12 cellular contexts compared by ENCODE assay signal in genomic region chr1:197912739-197913494, GRCh38. TPM values are rescaled to one million over a fixed set of nuclear protein-coding genes. Genes with fewer than 3 reads are reported as not detected.
DNase-seq lines count a peak whose midpoint lies in the region; ATAC-seq and TF ChIP-seq lines count a peak whose summit lies in the region.
"Had no signal": no experiment of that assay in that cellular context is flagged by ENCODE, and none has a peak within 500 bp of the region (broad histone marks: within the 10 kb centered on the region; RNA-seq: fewer than 3 reads in every experiment).

No MANE protein-coding gene starts in this region.

- ATAC-seq in lower lobe of right lung, result no peak
- no peak for ATAC-seq in HG03460 (IDR thresholded peaks at IDR 0.05; ENCODE audit: unreplicated experiment)
- ATAC-seq: HCT116 had no signal

- peak overlapping the region; percentile 86 for H3K4me3 Mint-ChIP-seq in activated naive CD8-positive, alpha-beta T cell treated with anti-CD3 and anti-CD28 coated beads for 36 hours

- H3K27me3 ChIP-seq in lower lobe of right lung (ENCODE audit: low read depth), result peaks cover 100% of the 10 kb centered on the region

- H3K36me3 ChIP-seq in ES-I3 (ENCODE audit: insufficient read depth, low read length) (no peaks in the 10 kb centered on the region), lower lobe of right lung (no peaks in the 10 kb centered on the region)
- H3K36me3 ChIP-seq: tibial artery had no signal

- H3K9me3 ChIP-seq in ES-I3 (ENCODE audit: control insufficient read depth, insufficient read depth, low read length) (no peaks in the 10 kb centered on the region), lower lobe of right lung (no peaks in the 10 kb centered on the region)
- H3K9me3 ChIP-seq: tibial artery had no signal

- no peak overlapping the region for H3K27ac ChIP-seq in lower lobe of right lung
- H3K27ac ChIP-seq: tibial artery had no signal

- TF ChIP-seq CTCF in AG04449 (IDR thresholded peaks at IDR 0.05; ENCODE audit: insufficient read depth, low read length, missing control alignments) (no peak), lower lobe of right lung (IDR thresholded peaks at IDR 0.05) (no peak)

- DNase-seq in AG04449 (ENCODE audit: low read depth, low spot score) (no peak), lower lobe of right lung (no peak), NCI-H2196 treated with DMSO at 0.1 percent for 48 hours (lab: John Stamatoyannopoulos, UW; ENCODE audit: unreplicated experiment) (no peak), NCI-H510A (lab: John Stamatoyannopoulos, UW) (no peak), NCI-H187 (lab: John Stamatoyannopoulos, UW) (no peak)
- DNase-seq in activated naive CD8-positive, alpha-beta T cell treated with anti-CD3 and anti-CD28 coated beads for 36 hours, result no peak
- DNase-seq: midbrain, tibial artery had no signal

- peak overlapping the region; percentile 39 for H3K4me3 ChIP-seq in AG04449 (ENCODE audit: low read depth, low read length)
- H3K4me3 ChIP-seq in lower lobe of right lung, result peak overlapping the region; percentile 32

- H3K27ac Mint-ChIP-seq in activated naive CD8-positive, alpha-beta T cell treated with anti-CD3 and anti-CD28 coated beads for 36 hours, result no peak overlapping the region

- H3K4me1 ChIP-seq in ES-I3 (ENCODE audit: insufficient read depth, low read length) (peaks cover 10% of the 10 kb centered on the region), lower lobe of right lung (peaks cover 62% of the 10 kb centered on the region)

- peak overlapping the region; percentile 19; the same call in 1 of the 2 replicates for H3K9ac ChIP-seq in ES-I3 (ENCODE audit: low read depth, low read length)

- intact Hi-C loops in lower lobe of right lung (cut with DNase I), result no loop called here

- no peaks in the 10 kb centered on the region for H3K9me3 Mint-ChIP-seq in activated naive CD8-positive, alpha-beta T cell treated with anti-CD3 and anti-CD28 coated beads for 36 hours

- CTCF ChIA-PET in AG04449 (lab: Yijun Ruan, JAX), result interaction anchor here (0.7 to 7.7 kb wide), 9 partner anchors 9 to 554 kb away, joined by 3 to 147 read pairs (median 13); partner anchors contain the start of gene C1orf53

- H3K36me3 Mint-ChIP-seq in activated naive CD8-positive, alpha-beta T cell treated with anti-CD3 and anti-CD28 coated beads for 36 hours, result no peaks in the 10 kb centered on the region

- peaks cover 100% of the 10 kb centered on the region for H3K27me3 Mint-ChIP-seq in activated naive CD8-positive, alpha-beta T cell treated with anti-CD3 and anti-CD28 coated beads for 36 hours

- peaks cover 71% of the 10 kb centered on the region for H3K4me1 Mint-ChIP-seq in activated naive CD8-positive, alpha-beta T cell treated with anti-CD3 and anti-CD28 coated beads for 36 hours

- POLR2A ChIA-PET in AG04449 (lab: Yijun Ruan, JAX), result interaction anchor here (1.1 kb wide), 1 partner anchor 10 kb away, joined by 4 read pairs; the partner anchor contains the start of gene C1orf53

RNA-seq across cellular contexts. Expression of gene LHX9, which starts 4.3 kb away (rescaled TPM):
- not detected for total RNA-seq in activated naive CD8-positive, alpha-beta T cell treated with anti-CD3 and anti-CD28 coated beads for 36 hours
- total RNA-seq in lower lobe of right lung, result 2.1 TPM
- total RNA-seq: epithelial cell of proximal tubule had no signal

RNA-seq across cellular contexts. Expression of gene C1orf53, which starts 10.5 kb away (rescaled TPM):
- under 1 TPM; 0.54 to 0.95 TPM for total RNA-seq in activated naive CD8-positive, alpha-beta T cell treated with anti-CD3 and anti-CD28 coated beads for 36 hours
- total RNA-seq in lower lobe of right lung, result 2.0 TPM
